In genomic region chr13:41816057-41816456, GRCh38 we compare ENCODE assay signal across 28 cellular contexts.
"Had no signal": no experiment of that assay in that cellular context is flagged by ENCODE, and none has a peak within 500 bp of the region (broad histone marks: within the 10 kb centered on the region; RNA-seq: fewer than 3 reads in every experiment).

No MANE protein-coding gene starts in this region.

- H3K4me3 ChIP-seq: esophagus squamous epithelium, gastroesophageal sphincter had no signal

- H3K9me3 ChIP-seq: esophagus squamous epithelium, gastroesophageal sphincter had no signal

- H3K27me3 ChIP-seq: brain microvascular endothelial cell, esophagus squamous epithelium, gastroesophageal sphincter had no signal

- H3K27me3 Mint-ChIP-seq: activated CD4-positive, alpha-beta memory T cell treated with anti-CD3 and anti-CD28 coated beads for 36 hours; activated CD4-positive, alpha-beta T cell treated with anti-CD3 and anti-CD28 coated beads for 36 hours; activated CD4-positive, alpha-beta T cell treated with anti-CD3 and anti-CD28 coated beads, Interleukin-2, amount 10 ng/mL, durations not matched to agents 24 days and 14 days; activated CD8-positive, alpha-beta memory T cell treated with anti-CD3 and anti-CD28 coated beads, Interleukin-2, amount 10 ng/mL, durations not matched to agents 7 days and 5 days; activated naive CD4-positive, alpha-beta T cell treated with anti-CD3 and anti-CD28 coated beads, Interleukin-2, amount 10 ng/mL, durations not matched to agents 7 days and 5 days; activated naive CD8-positive, alpha-beta T cell had no signal

- H3K9me3 Mint-ChIP-seq: activated CD4-positive, alpha-beta memory T cell treated with anti-CD3 and anti-CD28 coated beads for 36 hours; activated naive CD4-positive, alpha-beta T cell treated with anti-CD3 and anti-CD28 coated beads, Interleukin-2, amount 10 ng/mL, durations not matched to agents 7 days and 5 days; activated T-helper 1 cell treated with anti-CD3 and anti-CD28 coated beads, Interleukin-12 subunit alpha, Interleukin-12 subunit beta, Interleukin-2, Interleukin-4 antibody, amounts not matched to agents 30 ng/mL and 10 ng/mL and 1 ng/mL, durations not matched to agents 14 hours and 24 hours and 36 hours; activated T-helper 2 cell treated with anti-CD3 and anti-CD28 coated beads, Interferon-gamma antibody, Interleukin-2, Interleukin-4, amounts not matched to agents 10 μg/mL and 5 μg/mL and 100 μg/mL, durations not matched to agents 14 hours and 24 hours and 36 hours had no signal

- FAIRE-seq: astrocyte, bronchial epithelial cell, colon, endothelial cell of umbilical vein had no signal

- DNase-seq: activated CD4-positive, alpha-beta memory T cell treated with anti-CD3 and anti-CD28 coated beads for 36 hours; activated CD4-positive, alpha-beta T cell treated with anti-CD3 and anti-CD28 coated beads for 36 hours; activated CD4-positive, alpha-beta T cell treated with anti-CD3 and anti-CD28 coated beads, Interleukin-2, amount 10 ng/mL, durations not matched to agents 24 days and 14 days; activated CD4-positive, CD25-positive, alpha-beta regulatory T cell; activated CD4-positive, CD25-positive, alpha-beta regulatory T cell treated with anti-CD3 and anti-CD28 coated beads, Interleukin-2, amount 50 U/mL, for 72 hours; activated CD8-positive, alpha-beta memory T cell treated with anti-CD3 and anti-CD28 coated beads, Interleukin-2, amount 10 ng/mL, durations not matched to agents 7 days and 5 days; activated CD8-positive, alpha-beta memory T cell treated with anti-CD3 and anti-CD28 coated beads, Interleukin-2, amount 50 U/mL, for 4 hours; activated CD8-positive, alpha-beta T cell treated with anti-CD3 and anti-CD28 coated beads, Interleukin-2, amount 10 ng/mL, durations not matched to agents 7 days and 5 days; activated effector memory CD4-positive, alpha-beta T cell treated with anti-CD3 and anti-CD28 coated beads, Interleukin-2, amount 50 U/mL, for 16 hours; activated naive CD4-positive, alpha-beta T cell treated with anti-CD3 and anti-CD28 coated beads, Interleukin-2, amount 10 ng/mL, durations not matched to agents 7 days and 5 days; activated T-cell treated with anti-CD3 and anti-CD28 coated beads, Interleukin-2, amount 50 U/mL, for 1 hour; activated T-cell treated with anti-CD3 and anti-CD28 coated beads, Interleukin-2, amount 50 U/mL, for 48 hours; amniotic stem cell; anterior cingulate cortex; brain microvascular endothelial cell; effector CD8-positive, alpha-beta T cell; esophagus squamous epithelium; foreskin melanocyte; T-helper 2 cell had no signal

- ATAC-seq: activated CD4-positive, alpha-beta T cell treated with anti-CD3 and anti-CD28 coated beads for 36 hours; activated CD8-positive, alpha-beta memory T cell treated with anti-CD3 and anti-CD28 coated beads, Interleukin-2, amount 10 ng/mL, durations not matched to agents 7 days and 5 days; activated CD8-positive, alpha-beta T cell treated with anti-CD3 and anti-CD28 coated beads, Interleukin-2, amount 10 ng/mL, durations not matched to agents 7 days and 5 days; gastroesophageal sphincter had no signal

- H3K27ac Mint-ChIP-seq: activated CD4-positive, alpha-beta memory T cell treated with anti-CD3 and anti-CD28 coated beads for 36 hours; activated CD4-positive, alpha-beta T cell treated with anti-CD3 and anti-CD28 coated beads for 36 hours; activated CD4-positive, alpha-beta T cell treated with anti-CD3 and anti-CD28 coated beads, Interleukin-2, amount 10 ng/mL, durations not matched to agents 24 days and 14 days; activated CD8-positive, alpha-beta memory T cell treated with anti-CD3 and anti-CD28 coated beads, Interleukin-2, amount 10 ng/mL, durations not matched to agents 7 days and 5 days; activated CD8-positive, alpha-beta T cell treated with anti-CD3 and anti-CD28 coated beads, Interleukin-2, amount 10 ng/mL, durations not matched to agents 7 days and 5 days; activated naive CD4-positive, alpha-beta T cell treated with anti-CD3 and anti-CD28 coated beads, Interleukin-2, amount 10 ng/mL, durations not matched to agents 7 days and 5 days; activated naive CD8-positive, alpha-beta T cell; activated T-helper 1 cell treated with anti-CD3 and anti-CD28 coated beads, Interleukin-12 subunit alpha, Interleukin-12 subunit beta, Interleukin-2, Interleukin-4 antibody, amounts not matched to agents 30 ng/mL and 10 ng/mL and 1 ng/mL, durations not matched to agents 14 hours and 24 hours and 36 hours; activated T-helper 2 cell treated with anti-CD3 and anti-CD28 coated beads, Interferon-gamma antibody, Interleukin-2, Interleukin-4, amounts not matched to agents 10 μg/mL and 5 μg/mL and 100 μg/mL, durations not matched to agents 14 hours and 24 hours and 36 hours had no signal

- H3K4me3 Mint-ChIP-seq: activated CD4-positive, alpha-beta memory T cell treated with anti-CD3 and anti-CD28 coated beads for 36 hours; activated CD4-positive, alpha-beta T cell treated with anti-CD3 and anti-CD28 coated beads for 36 hours; activated CD4-positive, alpha-beta T cell treated with anti-CD3 and anti-CD28 coated beads, Interleukin-2, amount 10 ng/mL, durations not matched to agents 24 days and 14 days; activated CD8-positive, alpha-beta memory T cell treated with anti-CD3 and anti-CD28 coated beads, Interleukin-2, amount 10 ng/mL, durations not matched to agents 7 days and 5 days; activated CD8-positive, alpha-beta T cell treated with anti-CD3 and anti-CD28 coated beads, Interleukin-2, amount 10 ng/mL, durations not matched to agents 7 days and 5 days; activated naive CD4-positive, alpha-beta T cell treated with anti-CD3 and anti-CD28 coated beads, Interleukin-2, amount 10 ng/mL, durations not matched to agents 7 days and 5 days; activated naive CD8-positive, alpha-beta T cell; activated T-helper 1 cell treated with anti-CD3 and anti-CD28 coated beads, Interleukin-12 subunit alpha, Interleukin-12 subunit beta, Interleukin-2, Interleukin-4 antibody, amounts not matched to agents 30 ng/mL and 10 ng/mL and 1 ng/mL, durations not matched to agents 14 hours and 24 hours and 36 hours had no signal

- H3K27ac ChIP-seq: brain microvascular endothelial cell, epithelial cell of prostate, esophagus squamous epithelium, gastroesophageal sphincter had no signal

- H3K36me3 ChIP-seq: brain microvascular endothelial cell had no signal
